Comparison of ENCODE assay signal across 1 cellular context in the genomic region with DNA sequence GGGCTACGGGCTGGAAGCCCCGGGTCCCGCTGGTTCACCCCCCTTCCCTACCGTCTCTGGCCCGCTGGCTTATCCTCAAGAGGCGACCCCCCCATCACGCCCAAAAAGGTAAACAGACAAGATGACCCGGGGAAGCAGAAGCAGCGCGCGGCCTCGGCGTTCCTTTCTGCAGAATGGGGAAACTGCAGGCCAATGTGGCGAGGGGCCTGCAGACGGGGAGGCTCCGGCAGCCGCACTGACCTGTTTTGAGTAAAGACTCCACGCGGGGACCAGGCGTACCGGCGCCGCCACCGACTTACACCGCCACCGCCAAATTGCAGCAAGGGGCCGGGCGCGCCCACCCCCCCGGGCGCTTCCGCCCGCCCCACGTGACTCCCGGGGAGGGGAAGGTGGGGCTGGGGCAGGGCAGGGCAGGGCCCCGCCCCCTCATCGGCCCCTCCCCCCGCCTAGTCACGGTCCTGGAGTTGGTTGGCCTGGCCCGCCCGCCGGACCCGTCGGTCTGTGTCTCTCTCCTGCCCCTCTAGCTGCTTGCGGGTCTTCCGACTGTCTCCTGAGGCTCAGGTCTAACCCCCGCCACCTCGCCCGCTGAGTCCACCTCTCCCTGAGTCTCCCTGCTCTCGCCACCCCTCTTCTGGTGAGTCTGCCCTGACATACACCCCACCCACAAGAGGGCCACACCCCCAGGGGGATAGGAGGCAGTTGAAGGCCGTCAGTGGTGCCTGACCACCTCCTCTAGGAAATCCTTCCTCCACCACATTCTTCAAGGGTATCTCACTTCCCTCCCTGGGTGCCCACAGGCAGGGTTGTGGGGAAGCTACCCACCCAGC.
TF ChIP-seq lines count a peak whose summit lies in the region.

A gene (minus strand): TSS at position 321 of the 827 bp plus-strand sequence. CDS start 25,280 bp downstream, outside the sequence.

TF ChIP-seq in HepG2, 621 proteins besides CTCF, POLR2A, EP300 and RAD21 (continued from another document and continues in another):
- TF ChIP-seq, protein P1, sequence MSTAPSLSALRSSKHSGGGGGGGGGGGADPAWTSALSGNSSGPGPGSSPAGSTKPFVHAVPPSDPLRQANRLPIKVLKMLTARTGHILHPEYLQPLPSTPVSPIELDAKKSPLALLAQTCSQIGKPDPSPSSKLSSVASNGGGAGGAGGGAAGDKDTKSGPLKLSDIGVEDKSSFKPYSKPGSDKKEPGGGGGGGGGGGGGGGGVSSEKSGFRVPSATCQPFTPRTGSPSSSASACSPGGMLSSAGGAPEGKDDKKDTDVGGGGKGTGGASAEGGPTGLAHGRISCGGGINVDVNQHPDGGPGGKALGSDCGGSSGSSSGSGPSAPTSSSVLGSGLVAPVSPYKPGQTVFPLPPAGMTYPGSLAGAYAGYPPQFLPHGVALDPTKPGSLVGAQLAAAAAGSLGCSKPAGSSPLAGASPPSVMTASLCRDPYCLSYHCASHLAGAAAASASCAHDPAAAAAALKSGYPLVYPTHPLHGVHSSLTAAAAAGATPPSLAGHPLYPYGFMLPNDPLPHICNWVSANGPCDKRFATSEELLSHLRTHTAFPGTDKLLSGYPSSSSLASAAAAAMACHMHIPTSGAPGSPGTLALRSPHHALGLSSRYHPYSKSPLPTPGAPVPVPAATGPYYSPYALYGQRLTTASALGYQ (CRISPR knock-in tag; IDR thresholded peaks at IDR 0.05), result 0 out of 2 replicates have a peak, but pooled peaks have one; percentile 36
- TF ChIP-seq SP1 (IDR thresholded peaks at IDR 0.05) (no peak), SP1 (CRISPR knock-in tag; IDR thresholded peaks at IDR 0.05) (peak; percentile 68), JUNB (CRISPR knock-in tag; IDR thresholded peaks at IDR 0.05; ENCODE audit: borderline replicate concordance) (no peak), SOX6 (IDR thresholded peaks at IDR 0.05) (no peak), SOX6 (CRISPR knock-in tag; IDR thresholded peaks at IDR 0.05) (peak; percentile 27; the same call in 1 of the 2 replicates), REPIN1 (CRISPR knock-in tag; IDR thresholded peaks at IDR 0.05; ENCODE audit: borderline replicate concordance, low read depth) (peak; percentile 80), ZSCAN31 (CRISPR knock-in tag; IDR thresholded peaks at IDR 0.05; ENCODE audit: low read depth) (peak; percentile 45; the same call in 1 of the 2 replicates), NR1H2 (CRISPR knock-in tag; IDR thresholded peaks at IDR 0.05; ENCODE audit: borderline replicate concordance, low read depth) (no peak), POLR2AphosphoS5 (IDR thresholded peaks at IDR 0.05; ENCODE audit: low read depth, low read length) (peak; percentile 36; the same call in 1 of the 2 replicates), ZNF7 (CRISPR knock-in tag; IDR thresholded peaks at IDR 0.05) (no peak), KLF9 (CRISPR knock-in tag; IDR thresholded peaks at IDR 0.05; ENCODE audit: low read depth) (peak; percentile 55; the same call in 1 of the 2 replicates), ZMYM3 (CRISPR knock-in tag; IDR thresholded peaks at IDR 0.05) (peak; percentile 92), FOXK2 (IDR thresholded peaks at IDR 0.05) (no peak), ZFX (CRISPR knock-in tag; IDR thresholded peaks at IDR 0.05; ENCODE audit: low read depth) (peak; percentile 62; the same call in 1 of the 2 replicates), HNRNPLL (IDR thresholded peaks at IDR 0.05; ENCODE audit: low read depth, low read length, poor library complexity, severe bottlenecking) (peak; percentile 47), PHF8 (CRISPR knock-in tag; IDR thresholded peaks at IDR 0.05) (peak; percentile 47), TAF1 (CRISPR knock-in tag; IDR thresholded peaks at IDR 0.05) (peak; percentile 61; the same call in 1 of the 2 replicates), ZNF326 (CRISPR knock-in tag; IDR thresholded peaks at IDR 0.05; ENCODE audit: borderline replicate concordance) (no peak), ZNF24 (IDR thresholded peaks at IDR 0.05) (no peak), ZNF441 (CRISPR knock-in tag; IDR thresholded peaks at IDR 0.05; ENCODE audit: borderline replicate concordance) (no peak), SP4 (CRISPR knock-in tag; IDR thresholded peaks at IDR 0.05) (peak; percentile 69), GLI4 (CRISPR knock-in tag; IDR thresholded peaks at IDR 0.05; ENCODE audit: borderline replicate concordance) (no peak), HMG20B (CRISPR knock-in tag; conservative IDR thresholded peaks at IDR 0.05) (no peak), ADNP (CRISPR knock-in tag; IDR thresholded peaks at IDR 0.05) (peak; percentile 65; the same call in 1 of the 2 replicates), TBL1XR1 (IDR thresholded peaks at IDR 0.05; ENCODE audit: borderline replicate concordance, low read length, partially characterized antibody) (no peak), ZNF605 (CRISPR knock-in tag; IDR thresholded peaks at IDR 0.05) (no peak)
- TF ChIP-seq, protein P2, sequence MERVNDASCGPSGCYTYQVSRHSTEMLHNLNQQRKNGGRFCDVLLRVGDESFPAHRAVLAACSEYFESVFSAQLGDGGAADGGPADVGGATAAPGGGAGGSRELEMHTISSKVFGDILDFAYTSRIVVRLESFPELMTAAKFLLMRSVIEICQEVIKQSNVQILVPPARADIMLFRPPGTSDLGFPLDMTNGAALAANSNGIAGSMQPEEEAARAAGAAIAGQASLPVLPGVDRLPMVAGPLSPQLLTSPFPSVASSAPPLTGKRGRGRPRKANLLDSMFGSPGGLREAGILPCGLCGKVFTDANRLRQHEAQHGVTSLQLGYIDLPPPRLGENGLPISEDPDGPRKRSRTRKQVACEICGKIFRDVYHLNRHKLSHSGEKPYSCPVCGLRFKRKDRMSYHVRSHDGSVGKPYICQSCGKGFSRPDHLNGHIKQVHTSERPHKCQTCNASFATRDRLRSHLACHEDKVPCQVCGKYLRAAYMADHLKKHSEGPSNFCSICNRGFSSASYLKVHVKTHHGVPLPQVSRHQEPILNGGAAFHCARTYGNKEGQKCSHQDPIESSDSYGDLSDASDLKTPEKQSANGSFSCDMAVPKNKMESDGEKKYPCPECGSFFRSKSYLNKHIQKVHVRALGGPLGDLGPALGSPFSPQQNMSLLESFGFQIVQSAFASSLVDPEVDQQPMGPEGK (CRISPR knock-in tag; IDR thresholded peaks at IDR 0.05), result peak; percentile 93
- TF ChIP-seq, protein P3, sequence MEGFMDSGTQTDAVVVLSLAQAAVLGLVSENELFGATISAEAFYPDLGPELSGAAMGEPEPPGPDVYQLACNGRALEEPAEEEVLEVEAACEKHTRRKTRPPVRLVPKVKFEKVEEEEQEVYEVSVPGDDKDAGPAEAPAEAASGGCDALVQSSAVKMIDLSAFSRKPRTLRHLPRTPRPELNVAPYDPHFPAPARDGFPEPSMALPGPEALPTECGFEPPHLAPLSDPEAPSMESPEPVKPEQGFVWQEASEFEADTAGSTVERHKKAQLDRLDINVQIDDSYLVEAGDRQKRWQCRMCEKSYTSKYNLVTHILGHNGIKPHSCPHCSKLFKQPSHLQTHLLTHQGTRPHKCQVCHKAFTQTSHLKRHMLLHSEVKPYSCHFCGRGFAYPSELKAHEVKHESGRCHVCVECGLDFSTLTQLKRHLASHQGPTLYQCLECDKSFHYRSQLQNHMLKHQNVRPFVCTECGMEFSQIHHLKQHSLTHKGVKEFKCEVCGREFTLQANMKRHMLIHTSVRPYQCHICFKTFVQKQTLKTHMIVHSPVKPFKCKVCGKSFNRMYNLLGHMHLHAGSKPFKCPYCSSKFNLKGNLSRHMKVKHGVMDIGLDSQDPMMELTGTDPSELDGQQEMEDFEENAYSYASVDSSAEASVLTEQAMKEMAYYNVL (CRISPR knock-in tag; IDR thresholded peaks at IDR 0.05; ENCODE audit: borderline replicate concordance), result 0 out of 2 replicates have a peak, but pooled peaks have one; percentile 28
- TF ChIP-seq, protein P4, sequence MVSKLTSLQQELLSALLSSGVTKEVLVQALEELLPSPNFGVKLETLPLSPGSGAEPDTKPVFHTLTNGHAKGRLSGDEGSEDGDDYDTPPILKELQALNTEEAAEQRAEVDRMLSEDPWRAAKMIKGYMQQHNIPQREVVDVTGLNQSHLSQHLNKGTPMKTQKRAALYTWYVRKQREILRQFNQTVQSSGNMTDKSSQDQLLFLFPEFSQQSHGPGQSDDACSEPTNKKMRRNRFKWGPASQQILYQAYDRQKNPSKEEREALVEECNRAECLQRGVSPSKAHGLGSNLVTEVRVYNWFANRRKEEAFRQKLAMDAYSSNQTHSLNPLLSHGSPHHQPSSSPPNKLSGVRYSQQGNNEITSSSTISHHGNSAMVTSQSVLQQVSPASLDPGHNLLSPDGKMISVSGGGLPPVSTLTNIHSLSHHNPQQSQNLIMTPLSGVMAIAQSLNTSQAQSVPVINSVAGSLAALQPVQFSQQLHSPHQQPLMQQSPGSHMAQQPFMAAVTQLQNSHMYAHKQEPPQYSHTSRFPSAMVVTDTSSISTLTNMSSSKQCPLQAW (CRISPR knock-in tag; IDR thresholded peaks at IDR 0.05), result no peak; the same call in 1 of the 2 replicates
- TF ChIP-seq, protein P5, sequence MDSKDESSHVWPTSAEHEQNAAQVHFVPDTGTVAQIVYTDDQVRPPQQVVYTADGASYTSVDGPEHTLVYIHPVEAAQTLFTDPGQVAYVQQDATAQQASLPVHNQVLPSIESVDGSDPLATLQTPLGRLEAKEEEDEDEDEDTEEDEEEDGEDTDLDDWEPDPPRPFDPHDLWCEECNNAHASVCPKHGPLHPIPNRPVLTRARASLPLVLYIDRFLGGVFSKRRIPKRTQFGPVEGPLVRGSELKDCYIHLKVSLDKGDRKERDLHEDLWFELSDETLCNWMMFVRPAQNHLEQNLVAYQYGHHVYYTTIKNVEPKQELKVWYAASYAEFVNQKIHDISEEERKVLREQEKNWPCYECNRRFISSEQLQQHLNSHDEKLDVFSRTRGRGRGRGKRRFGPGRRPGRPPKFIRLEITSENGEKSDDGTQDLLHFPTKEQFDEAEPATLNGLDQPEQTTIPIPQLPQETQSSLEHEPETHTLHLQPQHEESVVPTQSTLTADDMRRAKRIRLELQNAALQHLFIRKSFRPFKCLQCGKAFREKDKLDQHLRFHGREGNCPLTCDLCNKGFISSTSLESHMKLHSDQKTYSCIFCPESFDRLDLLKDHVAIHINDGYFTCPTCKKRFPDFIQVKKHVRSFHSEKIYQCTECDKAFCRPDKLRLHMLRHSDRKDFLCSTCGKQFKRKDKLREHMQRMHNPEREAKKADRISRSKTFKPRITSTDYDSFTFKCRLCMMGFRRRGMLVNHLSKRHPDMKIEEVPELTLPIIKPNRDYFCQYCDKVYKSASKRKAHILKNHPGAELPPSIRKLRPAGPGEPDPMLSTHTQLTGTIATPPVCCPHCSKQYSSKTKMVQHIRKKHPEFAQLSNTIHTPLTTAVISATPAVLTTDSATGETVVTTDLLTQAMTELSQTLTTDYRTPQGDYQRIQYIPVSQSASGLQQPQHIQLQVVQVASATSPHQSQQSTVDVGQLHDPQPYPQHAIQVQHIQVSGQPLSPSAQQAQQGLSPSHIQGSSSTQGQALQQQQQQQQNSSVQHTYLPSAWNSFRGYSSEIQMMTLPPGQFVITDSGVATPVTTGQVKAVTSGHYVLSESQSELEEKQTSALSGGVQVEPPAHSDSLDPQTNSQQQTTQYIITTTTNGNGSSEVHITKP (CRISPR knock-in tag; IDR thresholded peaks at IDR 0.05; ENCODE audit: low read depth), result peak; percentile 50; the same call in 1 of the 2 replicates
- TF ChIP-seq, protein P6, sequence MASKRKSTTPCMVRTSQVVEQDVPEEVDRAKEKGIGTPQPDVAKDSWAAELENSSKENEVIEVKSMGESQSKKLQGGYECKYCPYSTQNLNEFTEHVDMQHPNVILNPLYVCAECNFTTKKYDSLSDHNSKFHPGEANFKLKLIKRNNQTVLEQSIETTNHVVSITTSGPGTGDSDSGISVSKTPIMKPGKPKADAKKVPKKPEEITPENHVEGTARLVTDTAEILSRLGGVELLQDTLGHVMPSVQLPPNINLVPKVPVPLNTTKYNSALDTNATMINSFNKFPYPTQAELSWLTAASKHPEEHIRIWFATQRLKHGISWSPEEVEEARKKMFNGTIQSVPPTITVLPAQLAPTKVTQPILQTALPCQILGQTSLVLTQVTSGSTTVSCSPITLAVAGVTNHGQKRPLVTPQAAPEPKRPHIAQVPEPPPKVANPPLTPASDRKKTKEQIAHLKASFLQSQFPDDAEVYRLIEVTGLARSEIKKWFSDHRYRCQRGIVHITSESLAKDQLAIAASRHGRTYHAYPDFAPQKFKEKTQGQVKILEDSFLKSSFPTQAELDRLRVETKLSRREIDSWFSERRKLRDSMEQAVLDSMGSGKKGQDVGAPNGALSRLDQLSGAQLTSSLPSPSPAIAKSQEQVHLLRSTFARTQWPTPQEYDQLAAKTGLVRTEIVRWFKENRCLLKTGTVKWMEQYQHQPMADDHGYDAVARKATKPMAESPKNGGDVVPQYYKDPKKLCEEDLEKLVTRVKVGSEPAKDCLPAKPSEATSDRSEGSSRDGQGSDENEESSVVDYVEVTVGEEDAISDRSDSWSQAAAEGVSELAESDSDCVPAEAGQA (IDR thresholded peaks at IDR 0.05; ENCODE audit: low read depth), result no peak
- TF ChIP-seq, protein P6 (CRISPR knock-in tag; IDR thresholded peaks at IDR 0.05; ENCODE audit: borderline replicate concordance), result no peak
- TF ChIP-seq, protein P7, sequence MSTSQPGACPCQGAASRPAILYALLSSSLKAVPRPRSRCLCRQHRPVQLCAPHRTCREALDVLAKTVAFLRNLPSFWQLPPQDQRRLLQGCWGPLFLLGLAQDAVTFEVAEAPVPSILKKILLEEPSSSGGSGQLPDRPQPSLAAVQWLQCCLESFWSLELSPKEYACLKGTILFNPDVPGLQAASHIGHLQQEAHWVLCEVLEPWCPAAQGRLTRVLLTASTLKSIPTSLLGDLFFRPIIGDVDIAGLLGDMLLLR (CRISPR knock-in tag; IDR thresholded peaks at IDR 0.05), result peak; percentile 16; the same call in 1 of the 2 replicates
- TF ChIP-seq, protein P8, sequence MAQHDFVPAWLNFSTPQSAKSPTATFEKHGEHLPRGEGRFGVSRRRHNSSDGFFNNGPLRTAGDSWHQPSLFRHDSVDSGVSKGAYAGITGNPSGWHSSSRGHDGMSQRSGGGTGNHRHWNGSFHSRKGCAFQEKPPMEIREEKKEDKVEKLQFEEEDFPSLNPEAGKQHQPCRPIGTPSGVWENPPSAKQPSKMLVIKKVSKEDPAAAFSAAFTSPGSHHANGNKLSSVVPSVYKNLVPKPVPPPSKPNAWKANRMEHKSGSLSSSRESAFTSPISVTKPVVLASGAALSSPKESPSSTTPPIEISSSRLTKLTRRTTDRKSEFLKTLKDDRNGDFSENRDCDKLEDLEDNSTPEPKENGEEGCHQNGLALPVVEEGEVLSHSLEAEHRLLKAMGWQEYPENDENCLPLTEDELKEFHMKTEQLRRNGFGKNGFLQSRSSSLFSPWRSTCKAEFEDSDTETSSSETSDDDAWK (CRISPR knock-in tag; IDR thresholded peaks at IDR 0.05), result no peak
